In genomic region chr22:45277720-45278119, GRCh38 we compare ENCODE assay signal across 12 cellular contexts. TPM values are rescaled to one million over a fixed set of nuclear protein-coding genes. Genes with fewer than 3 reads are reported as not detected.
DNase-seq lines count a peak whose midpoint lies in the region; ATAC-seq, FAIRE-seq and TF ChIP-seq lines count a peak whose summit lies in the region.
"Not testable (repeated sequence)": the region's sequence is repeated elsewhere in the genome, so short reads cannot be mapped to it uniquely, and the experiment has no call there.
"Had no signal": no experiment of that assay in that cellular context is flagged by ENCODE, and none has a peak within 500 bp of the region (broad histone marks: within the 10 kb centered on the region; RNA-seq: fewer than 3 reads in every experiment).

No MANE protein-coding gene starts in this region.

- H3F3A ChIP-seq in neural progenitor cell (ENCODE audit: low read depth) = not testable (repeated sequence)

- not testable (repeated sequence) for TF ChIP-seq RAD21 in IMR-90 (IDR thresholded peaks at IDR 0.05; ENCODE audit: low read length); HepG2 (CRISPR knock-in tag; IDR thresholded peaks at IDR 0.05)

- not testable (repeated sequence) for TF ChIP-seq CTCF in IMR-90 (conservative IDR thresholded peaks at IDR 0.05; ENCODE audit: low read depth, low read length); HepG2 (CRISPR knock-in tag; IDR thresholded peaks at IDR 0.05); neural progenitor cell (IDR thresholded peaks at IDR 0.05)

- not testable (repeated sequence) for H3K4me2 ChIP-seq in IMR-90 (ENCODE audit: low read depth, low read length); HepG2 (ENCODE audit: low read depth, low read length); neural progenitor cell

- not testable (repeated sequence) for H3K79me2 ChIP-seq in HepG2 (ENCODE audit: insufficient read depth, low read length); neural progenitor cell (ENCODE audit: low read depth)

- not testable (repeated sequence) for H3K4me3 ChIP-seq in IMR-90 (ENCODE audit: insufficient read depth, low read depth, low read length); HepG2 (replicated peaks in 1 of 3; ENCODE audit: insufficient read depth in 1 of 3, low read depth in 2 of 3, low read length in 3 of 3); neural progenitor cell

- CTCF ChIA-PET in IMR-90 (lab: Yijun Ruan, JAX); activated CD4-positive, alpha-beta T cell treated with anti-CD3 and anti-CD28 coated beads, Interleukin-2, amount 10 ng/mL, durations not matched to agents 7 days and 5 days (lab: Charles Lee); HepG2 (lab: Yijun Ruan, JAX; ENCODE audit: low intra/inter-chr PET ratio, low total read pairs): not testable (repeated sequence)

- not testable (repeated sequence) for H3K23ac ChIP-seq in IMR-90 (ENCODE audit: low read depth, low read length)

- not testable (repeated sequence) for H3K14ac ChIP-seq in IMR-90 (replicated peaks; ENCODE audit: low read depth, low read length)

- not testable (repeated sequence) for H4K5ac ChIP-seq in IMR-90 (ENCODE audit: low read depth, low read length)

- 0 out of 3 replicates have a peak overlapping the region, but pooled peaks have one; percentile 44 for H2BK15ac ChIP-seq in IMR-90 (ENCODE audit: low read depth, low read length)

- H3K9me3 Mint-ChIP-seq in activated CD4-positive, alpha-beta T cell treated with anti-CD3 and anti-CD28 coated beads, Interleukin-2, amount 10 ng/mL, durations not matched to agents 7 days and 5 days; neural progenitor cell; stimulated activated memory B cell treated with anti-CD40 and anti-IgM and Interleukin-4, amounts not matched to agents 10 μg/mL and 1 μg/mL and 100 μg/mL, for 72 hours; stimulated activated naive CD8-positive, alpha-beta T cell treated with anti-CD3 and anti-CD28 coated beads, Interleukin-15, amount 100 ng/mL, for 72 hours: not testable (repeated sequence)

- H2AFZ ChIP-seq in IMR-90 (replicated peaks; ENCODE audit: low read length, poor library complexity); HepG2 (ENCODE audit: low read length); neural progenitor cell (replicated peaks): not testable (repeated sequence)

- H2BK20ac ChIP-seq in IMR-90 (ENCODE audit: low read depth, low read length) = not testable (repeated sequence)

- not testable (repeated sequence) for H3K9me3 ChIP-seq in IMR-90 (ENCODE audit: control insufficient read depth, insufficient read depth, low read length); HepG2 (ENCODE audit: low read length); neural progenitor cell (ENCODE audit: low read depth)

- H3K18ac ChIP-seq in IMR-90 (ENCODE audit: low read depth, low read length) = not testable (repeated sequence)

- H3K4ac ChIP-seq in IMR-90 (ENCODE audit: low read depth, low read length) = not testable (repeated sequence)

- H3K27ac Mint-ChIP-seq in activated CD4-positive, alpha-beta T cell treated with anti-CD3 and anti-CD28 coated beads, Interleukin-2, amount 10 ng/mL, durations not matched to agents 7 days and 5 days = peak overlapping the region; percentile 46
- peak overlapping the region; percentile 57 for H3K27ac Mint-ChIP-seq in neural progenitor cell
- peak overlapping the region; percentile 63 for H3K27ac Mint-ChIP-seq in stimulated activated memory B cell treated with anti-CD40 and anti-IgM and Interleukin-4, amounts not matched to agents 10 μg/mL and 1 μg/mL and 100 μg/mL, for 72 hours
- H3K27ac Mint-ChIP-seq in stimulated activated naive CD8-positive, alpha-beta T cell treated with anti-CD3 and anti-CD28 coated beads, Interleukin-15, amount 100 ng/mL, for 72 hours = peak overlapping the region; percentile 4 to 56

- WGBS in IMR-90 (ENCODE audit: extremely low coverage in 2 of 2, insufficient read length in 1 of 2), 2 experiments = 80% methylated on average over 3 of the region's 7 CpGs; no CpG with 5 or more reads in 1 of the 2 experiments
- 74% methylated on average over 7 of the region's 7 CpGs for WGBS in HepG2 (ENCODE audit: low lambda C conversion rate)

- not testable (repeated sequence) for H3K36me3 ChIP-seq in IMR-90 (ENCODE audit: control insufficient read depth, insufficient read depth, low read length); HepG2 (replicated peaks in 1 of 2; ENCODE audit: control insufficient read depth in 1 of 2, insufficient read depth in 2 of 2, low read length in 2 of 2); neural progenitor cell

- not testable (repeated sequence) for H3K36me3 Mint-ChIP-seq in activated CD4-positive, alpha-beta T cell treated with anti-CD3 and anti-CD28 coated beads, Interleukin-2, amount 10 ng/mL, durations not matched to agents 7 days and 5 days (ENCODE audit: low read depth); neural progenitor cell; stimulated activated memory B cell treated with anti-CD40 and anti-IgM and Interleukin-4, amounts not matched to agents 10 μg/mL and 1 μg/mL and 100 μg/mL, for 72 hours

- H3K9me1 ChIP-seq in IMR-90 (ENCODE audit: insufficient read depth, low read length) = not testable (repeated sequence)

- ATAC-seq in IMR-90 (ENCODE audit: low read depth); HepG2; stimulated activated memory B cell treated with anti-CD40 and anti-IgM and Interleukin-4, amounts not matched to agents 10 μg/mL and 1 μg/mL and 100 μg/mL, for 72 hours; stimulated activated naive CD8-positive, alpha-beta T cell treated with anti-CD3 and anti-CD28 coated beads, Interleukin-15, amount 100 ng/mL, for 72 hours: not testable (repeated sequence)

- POLR2A ChIA-PET in IMR-90 (lab: Charles Lee; ENCODE audit: unreplicated experiment); activated CD4-positive, alpha-beta T cell treated with anti-CD3 and anti-CD28 coated beads, Interleukin-2, amount 10 ng/mL, durations not matched to agents 7 days and 5 days (lab: Charles Lee); HepG2 (lab: Yijun Ruan, JAX): not testable (repeated sequence)

- H3K4me1 Mint-ChIP-seq in activated CD4-positive, alpha-beta T cell treated with anti-CD3 and anti-CD28 coated beads, Interleukin-2, amount 10 ng/mL, durations not matched to agents 7 days and 5 days = peaks cover 12% of the 10 kb centered on the region
- H3K4me1 Mint-ChIP-seq in neural progenitor cell = not testable (repeated sequence)
- peaks cover 20% of the 10 kb centered on the region for H3K4me1 Mint-ChIP-seq in stimulated activated memory B cell treated with anti-CD40 and anti-IgM and Interleukin-4, amounts not matched to agents 10 μg/mL and 1 μg/mL and 100 μg/mL, for 72 hours
- peaks cover 35% of the 10 kb centered on the region for H3K4me1 Mint-ChIP-seq in stimulated activated naive CD8-positive, alpha-beta T cell treated with anti-CD3 and anti-CD28 coated beads, Interleukin-15, amount 100 ng/mL, for 72 hours

- H3K4me1 ChIP-seq in IMR-90 (ENCODE audit: control insufficient read depth, insufficient read depth, low read length); neural progenitor cell: not testable (repeated sequence)
- H3K4me1 ChIP-seq in HepG2 (ENCODE audit: insufficient read depth, low read length) = peaks cover 99% of the 10 kb centered on the region

- H3K9ac ChIP-seq in IMR-90 (ENCODE audit: low read depth, low read length); HepG2 (ENCODE audit: insufficient read depth, low read depth, low read length); neural progenitor cell: not testable (repeated sequence)

- not testable (repeated sequence) for H4K8ac ChIP-seq in IMR-90 (ENCODE audit: low read depth in 2 of 2, low read length in 2 of 2)

- H3K27me3 ChIP-seq in IMR-90 (ENCODE audit: control insufficient read depth, insufficient read depth, low read length); HepG2 (ENCODE audit: control insufficient read depth in 1 of 2, insufficient read depth in 2 of 2, low read length in 2 of 2); neural progenitor cell: not testable (repeated sequence)

- dilution Hi-C loops in IMR-90 (cut with HindIII; ENCODE audit: low sequenced_read_pairs, unreplicated experiment) = not testable (repeated sequence)

- TF ChIP-seq POLR2A in IMR-90 (IDR thresholded peaks at IDR 0.05; ENCODE audit: low read depth, low read length); HepG2 (IDR thresholded peaks at IDR 0.05; ENCODE audit: insufficient read depth in 1 of 2, low read depth in 2 of 2, low read length in 2 of 2): not testable (repeated sequence)

- not testable (repeated sequence) for TF ChIP-seq EP300 in HepG2 (IDR thresholded peaks at IDR 0.05; ENCODE audit: low read depth in 2 of 2, low read length in 2 of 2); HepG2 (CRISPR knock-in tag; IDR thresholded peaks at IDR 0.05; ENCODE audit: borderline replicate concordance)

- not testable (repeated sequence) for H3K79me1 ChIP-seq in IMR-90 (ENCODE audit: low read depth in 1 of 2, low read length in 2 of 2)

- peak overlapping the region; percentile 57; the same call in 1 of the 2 replicates for H2AK5ac ChIP-seq in IMR-90 (ENCODE audit: low read depth, low read length)

- H2AK9ac ChIP-seq in IMR-90 (replicated peaks; ENCODE audit: low read depth, low read length, poor library complexity) = not testable (repeated sequence)

- not testable (repeated sequence) for H3K56ac ChIP-seq in IMR-90 (ENCODE audit: extremely low read depth, insufficient read depth, low read length)

- H3K27ac ChIP-seq in IMR-90 (ENCODE audit: insufficient read depth, low read length); neural progenitor cell: not testable (repeated sequence)
- peak overlapping the region; percentile 98 for H3K27ac ChIP-seq in HepG2 (ENCODE audit: extremely low read length, insufficient read depth, low read length)

- not testable (repeated sequence) for H3K4me3 Mint-ChIP-seq in activated CD4-positive, alpha-beta T cell treated with anti-CD3 and anti-CD28 coated beads, Interleukin-2, amount 10 ng/mL, durations not matched to agents 7 days and 5 days; neural progenitor cell; stimulated activated memory B cell treated with anti-CD40 and anti-IgM and Interleukin-4, amounts not matched to agents 10 μg/mL and 1 μg/mL and 100 μg/mL, for 72 hours; stimulated activated naive CD8-positive, alpha-beta T cell treated with anti-CD3 and anti-CD28 coated beads, Interleukin-15, amount 100 ng/mL, for 72 hours

- not testable (repeated sequence) for H3K27me3 Mint-ChIP-seq in activated CD4-positive, alpha-beta T cell treated with anti-CD3 and anti-CD28 coated beads, Interleukin-2, amount 10 ng/mL, durations not matched to agents 7 days and 5 days
- H3K27me3 Mint-ChIP-seq in neural progenitor cell (ENCODE audit: insufficient read depth, low read depth) = peaks cover 29% of the 10 kb centered on the region
- H3K27me3 Mint-ChIP-seq in stimulated activated memory B cell treated with anti-CD40 and anti-IgM and Interleukin-4, amounts not matched to agents 10 μg/mL and 1 μg/mL and 100 μg/mL, for 72 hours = peaks cover 14% of the 10 kb centered on the region
- peaks cover 11% of the 10 kb centered on the region for H3K27me3 Mint-ChIP-seq in stimulated activated naive CD8-positive, alpha-beta T cell treated with anti-CD3 and anti-CD28 coated beads, Interleukin-15, amount 100 ng/mL, for 72 hours

- H2BK5ac ChIP-seq in IMR-90 (ENCODE audit: low read depth, low read length, poor library complexity, severe bottlenecking) = not testable (repeated sequence)

- H4K20me1 ChIP-seq in IMR-90 (ENCODE audit: insufficient read depth, low read length); HepG2 (ENCODE audit: insufficient read depth, low read length); neural progenitor cell (ENCODE audit: low read depth): not testable (repeated sequence)

- 0 out of 2 replicates have a peak overlapping the region, but pooled peaks have one; percentile 40 for H2BK120ac ChIP-seq in IMR-90 (ENCODE audit: low read depth, low read length)

- intact Hi-C loops in IMR-90 (cut with micrococcal nuclease) = not testable (repeated sequence)
- intact Hi-C loops in HepG2 (cut with micrococcal nuclease; ENCODE audit: unreplicated experiment) = loop anchor here (2.0 kb wide), 1 partner anchor 31 kb away; the partner anchor contains the start of gene FAM118A

- in situ Hi-C loops in IMR-90 (cut with MboI; ENCODE audit: low sequenced_read_pairs); HepG2 (cut with HindIII; ENCODE audit: extremely low pct_ligation_motif_present, low pct_unique_long_range_greater_than_20kb): not testable (repeated sequence)

- not testable (repeated sequence) for BruUV-seq in IMR-90 (replicated peaks; lab: Mats Ljungman, UMichigan); HepG2 (replicated peaks; lab: Mats Ljungman, UMichigan)

- not testable (repeated sequence) for DNase-seq in IMR-90; activated CD4-positive, alpha-beta T cell treated with anti-CD3 and anti-CD28 coated beads, Interleukin-2, amount 10 ng/mL, durations not matched to agents 7 days and 5 days; HepG2 (ENCODE audit: low spot score); neural progenitor cell (ENCODE audit: low spot score); stimulated activated naive CD8-positive, alpha-beta T cell treated with anti-CD3 and anti-CD28 coated beads, Interleukin-15, amount 100 ng/mL, for 72 hours

- not testable (repeated sequence) for FAIRE-seq in HepG2 (lab: Jason Lieb, UNC)

- H4K91ac ChIP-seq in IMR-90 (ENCODE audit: insufficient read depth, low read depth, low read length) = not testable (repeated sequence)

RNA-seq across cellular contexts. Expression of gene UPK3A, which starts 7.0 kb away (rescaled TPM):
- total RNA-seq in IMR-90 (2012; rRNA removed) (not detected in 2 replicates), HepG2 (2016; rRNA removed; fragmentation: Illumina TruSeq; extraction: Trizol) (10.0 and 10.5 TPM in 2 replicates), neural progenitor cell (ENCODE audit: low replicate concordance) (0.50 TPM in 1 of 2 replicates, not detected in the other)
- polyA plus RNA-seq in IMR-90 (2012; rRNA removed) (not detected in 2 replicates), HepG2 (2011; rRNA removed) (12.2 and 13.8 TPM in 2 replicates)
- polyA plus RNA-seq in IMR-90 (2012; cell fraction: cytosol; rRNA removed) = not detected in 2 replicates
- not detected in 2 replicates for polyA plus RNA-seq in IMR-90 (2012; cell fraction: nucleus; rRNA removed; ENCODE audit: low replicate concordance)
- total RNA-seq in activated CD4-positive, alpha-beta T cell treated with anti-CD3 and anti-CD28 coated beads, Interleukin-2, amount 10 ng/mL, durations not matched to agents 7 days and 5 days = not detected
- total RNA-seq in HepG2 (2016; cell fraction: cytosol; rRNA removed; fragmentation: Illumina TruSeq; extraction: Trizol; ENCODE audit: low read depth) = 9.4 and 11.8 TPM in 2 replicates
- 9.5 and 11.5 TPM in 2 replicates for total RNA-seq in HepG2 (2016; cell fraction: insoluble cytoplasmic fraction; rRNA removed; fragmentation: Illumina TruSeq; extraction: Trizol)
- total RNA-seq in HepG2 (2016; cell fraction: membrane; rRNA removed; fragmentation: Illumina TruSeq; extraction: Trizol) = 10.2 and 12.3 TPM in 2 replicates
- 3.3 and 4.2 TPM in 2 replicates for total RNA-seq in HepG2 (2016; cell fraction: nucleus; rRNA removed; fragmentation: Illumina TruSeq; extraction: Trizol)
- 10.6 and 20.2 TPM in 2 replicates for polyA plus RNA-seq in HepG2 (2011; cell fraction: cytosol; rRNA removed)
- 5.9 and 7.2 TPM in 2 replicates for polyA plus RNA-seq in HepG2 (2011; cell fraction: nucleus; rRNA removed)
- 4.3 and 11.1 TPM in 2 replicates for polyA plus RNA-seq in HepG2 (2012)
- polyA plus RNA-seq in HepG2 (2016; cell fraction: cytosol; fragmentation: Illumina TruSeq; extraction: Trizol; ENCODE audit: low read depth) = 14.1 and 18.5 TPM in 2 replicates
- polyA plus RNA-seq in HepG2 (2016; cell fraction: insoluble cytoplasmic fraction; fragmentation: Illumina TruSeq; extraction: Trizol; ENCODE audit: low read depth) = 14.2 and 18.6 TPM in 2 replicates
- polyA plus RNA-seq in HepG2 (2016; cell fraction: membrane; fragmentation: Illumina TruSeq; extraction: Trizol; ENCODE audit: low read depth) = 13.4 and 14.9 TPM in 2 replicates
- 12.3 and 12.7 TPM in 2 replicates for polyA plus RNA-seq in HepG2 (2016; cell fraction: nucleus; fragmentation: Illumina TruSeq; extraction: Trizol; ENCODE audit: insufficient read depth, low read depth)
- polyA minus RNA-seq in HepG2 (2011; rRNA and poly(A)+ RNA removed; ENCODE audit: low replicate concordance) = 30.1 TPM in 1 of 2 replicates, not detected in the other
- 3.4 and 3.6 TPM in 2 replicates for polyA minus RNA-seq in HepG2 (2011; cell fraction: cytosol; rRNA and poly(A)+ RNA removed)
- 2.2 and 3.2 TPM in 2 replicates for polyA minus RNA-seq in HepG2 (2011; cell fraction: nucleus; rRNA and poly(A)+ RNA removed)
- total RNA-seq: A673; Calu3; CD4-positive, alpha-beta memory T cell; CD4-positive, CD25-positive, alpha-beta regulatory T cell; CD8-positive, alpha-beta memory T cell had no signal
- polyA plus RNA-seq: AG04450; CD4-positive, alpha-beta memory T cell; CD4-positive, CD25-positive, alpha-beta regulatory T cell; CD8-positive, alpha-beta memory T cell had no signal

RNA-seq across cellular contexts. Expression of gene FAM118A, which starts 32.0 kb away (rescaled TPM):
- 15.8 and 20.6 TPM in 2 replicates for total RNA-seq in IMR-90 (2012; rRNA removed)
- polyA plus RNA-seq in IMR-90 (2012; rRNA removed) = 83.4 and 95.6 TPM in 2 replicates
- 27.4 and 66.8 TPM in 2 replicates for polyA plus RNA-seq in IMR-90 (2012; cell fraction: cytosol; rRNA removed)
- 778 and 1,218 TPM in 2 replicates for polyA plus RNA-seq in IMR-90 (2012; cell fraction: nucleus; rRNA removed; ENCODE audit: low replicate concordance)
- 10 to 100 TPM; 35.6 to 37.0 TPM for total RNA-seq in activated CD4-positive, alpha-beta T cell treated with anti-CD3 and anti-CD28 coated beads, Interleukin-2, amount 10 ng/mL, durations not matched to agents 7 days and 5 days
- 26.4 and 36.7 TPM in 2 replicates for total RNA-seq in HepG2 (2016; rRNA removed; fragmentation: Illumina TruSeq; extraction: Trizol)
- 28.0 and 29.8 TPM in 2 replicates for total RNA-seq in HepG2 (2016; cell fraction: cytosol; rRNA removed; fragmentation: Illumina TruSeq; extraction: Trizol; ENCODE audit: low read depth)
- 25.8 and 32.7 TPM in 2 replicates for total RNA-seq in HepG2 (2016; cell fraction: insoluble cytoplasmic fraction; rRNA removed; fragmentation: Illumina TruSeq; extraction: Trizol)
- 21.5 TPM in 2 replicates for total RNA-seq in HepG2 (2016; cell fraction: membrane; rRNA removed; fragmentation: Illumina TruSeq; extraction: Trizol)
- total RNA-seq in HepG2 (2016; cell fraction: nucleus; rRNA removed; fragmentation: Illumina TruSeq; extraction: Trizol) = 34.3 and 41.9 TPM in 2 replicates
- polyA plus RNA-seq in HepG2 (2011; rRNA removed) = 48.2 TPM in 2 replicates
- 24.5 and 25.4 TPM in 2 replicates for polyA plus RNA-seq in HepG2 (2011; cell fraction: cytosol; rRNA removed)
- polyA plus RNA-seq in HepG2 (2011; cell fraction: nucleus; rRNA removed) = 91.1 and 92.6 TPM in 2 replicates
- 34.1 and 39.4 TPM in 2 replicates for polyA plus RNA-seq in HepG2 (2012)
- 8.3 and 8.5 TPM in 2 replicates for polyA plus RNA-seq in HepG2 (2016; cell fraction: cytosol; fragmentation: Illumina TruSeq; extraction: Trizol; ENCODE audit: low read depth)
- polyA plus RNA-seq in HepG2 (2016; cell fraction: insoluble cytoplasmic fraction; fragmentation: Illumina TruSeq; extraction: Trizol; ENCODE audit: low read depth) = 26.6 and 30.9 TPM in 2 replicates
- 15.4 and 16.9 TPM in 2 replicates for polyA plus RNA-seq in HepG2 (2016; cell fraction: membrane; fragmentation: Illumina TruSeq; extraction: Trizol; ENCODE audit: low read depth)
- polyA plus RNA-seq in HepG2 (2016; cell fraction: nucleus; fragmentation: Illumina TruSeq; extraction: Trizol; ENCODE audit: insufficient read depth, low read depth) = 87.6 and 89.2 TPM in 2 replicates
- polyA minus RNA-seq in HepG2 (2011; rRNA and poly(A)+ RNA removed; ENCODE audit: low replicate concordance) = 15.6 and 49.1 TPM in 2 replicates
- 12.3 and 12.7 TPM in 2 replicates for polyA minus RNA-seq in HepG2 (2011; cell fraction: cytosol; rRNA and poly(A)+ RNA removed)
- polyA minus RNA-seq in HepG2 (2011; cell fraction: nucleus; rRNA and poly(A)+ RNA removed) = 57.0 and 67.1 TPM in 2 replicates
- total RNA-seq in neural progenitor cell (ENCODE audit: low replicate concordance) = 62.8 and 75.1 TPM in 2 replicates

RNA-seq across cellular contexts. Expression of gene KIAA0930, which starts 37.0 kb away (rescaled TPM):
- total RNA-seq in IMR-90 (2012; rRNA removed) (21.7 and 25.3 TPM in 2 replicates), HepG2 (2016; rRNA removed; fragmentation: Illumina TruSeq; extraction: Trizol) (25.5 and 27.0 TPM in 2 replicates), neural progenitor cell (ENCODE audit: low replicate concordance) (15.0 and 36.7 TPM in 2 replicates)
- polyA plus RNA-seq in IMR-90 (2012; rRNA removed) (34.1 and 38.1 TPM in 2 replicates), HepG2 (2011; rRNA removed) (38.2 and 46.3 TPM in 2 replicates)
- polyA plus RNA-seq in IMR-90 (2012; cell fraction: cytosol; rRNA removed) = 45.7 and 62.0 TPM in 2 replicates
- 134 and 167 TPM in 2 replicates for polyA plus RNA-seq in IMR-90 (2012; cell fraction: nucleus; rRNA removed; ENCODE audit: low replicate concordance)
- 10 to 100 TPM; 13.3 to 17.8 TPM for total RNA-seq in activated CD4-positive, alpha-beta T cell treated with anti-CD3 and anti-CD28 coated beads, Interleukin-2, amount 10 ng/mL, durations not matched to agents 7 days and 5 days
- total RNA-seq in HepG2 (2016; cell fraction: cytosol; rRNA removed; fragmentation: Illumina TruSeq; extraction: Trizol; ENCODE audit: low read depth) = 8.5 and 8.8 TPM in 2 replicates
- 20.2 and 27.2 TPM in 2 replicates for total RNA-seq in HepG2 (2016; cell fraction: insoluble cytoplasmic fraction; rRNA removed; fragmentation: Illumina TruSeq; extraction: Trizol)
- 26.6 and 27.7 TPM in 2 replicates for total RNA-seq in HepG2 (2016; cell fraction: membrane; rRNA removed; fragmentation: Illumina TruSeq; extraction: Trizol)
- 13.4 and 15.4 TPM in 2 replicates for total RNA-seq in HepG2 (2016; cell fraction: nucleus; rRNA removed; fragmentation: Illumina TruSeq; extraction: Trizol)
- polyA plus RNA-seq in HepG2 (2011; cell fraction: cytosol; rRNA removed) = 39.3 and 40.1 TPM in 2 replicates
- 32.6 and 39.0 TPM in 2 replicates for polyA plus RNA-seq in HepG2 (2011; cell fraction: nucleus; rRNA removed)
- 24.1 and 35.1 TPM in 2 replicates for polyA plus RNA-seq in HepG2 (2012)
- polyA plus RNA-seq in HepG2 (2016; cell fraction: cytosol; fragmentation: Illumina TruSeq; extraction: Trizol; ENCODE audit: low read depth) = 14.2 and 17.6 TPM in 2 replicates
- 26.4 and 31.5 TPM in 2 replicates for polyA plus RNA-seq in HepG2 (2016; cell fraction: insoluble cytoplasmic fraction; fragmentation: Illumina TruSeq; extraction: Trizol; ENCODE audit: low read depth)
- polyA plus RNA-seq in HepG2 (2016; cell fraction: membrane; fragmentation: Illumina TruSeq; extraction: Trizol; ENCODE audit: low read depth) = 30.2 and 31.7 TPM in 2 replicates
- polyA plus RNA-seq in HepG2 (2016; cell fraction: nucleus; fragmentation: Illumina TruSeq; extraction: Trizol; ENCODE audit: insufficient read depth, low read depth) = 28.9 and 29.2 TPM in 2 replicates
- polyA minus RNA-seq in HepG2 (2011; rRNA and poly(A)+ RNA removed; ENCODE audit: low replicate concordance) = 40.1 and 54.5 TPM in 2 replicates
- 21.4 and 26.1 TPM in 2 replicates for polyA minus RNA-seq in HepG2 (2011; cell fraction: cytosol; rRNA and poly(A)+ RNA removed)
- 4.8 and 8.6 TPM in 2 replicates for polyA minus RNA-seq in HepG2 (2011; cell fraction: nucleus; rRNA and poly(A)+ RNA removed)
